10 cellular contexts compared by ENCODE assay signal in the genomic region with DNA sequence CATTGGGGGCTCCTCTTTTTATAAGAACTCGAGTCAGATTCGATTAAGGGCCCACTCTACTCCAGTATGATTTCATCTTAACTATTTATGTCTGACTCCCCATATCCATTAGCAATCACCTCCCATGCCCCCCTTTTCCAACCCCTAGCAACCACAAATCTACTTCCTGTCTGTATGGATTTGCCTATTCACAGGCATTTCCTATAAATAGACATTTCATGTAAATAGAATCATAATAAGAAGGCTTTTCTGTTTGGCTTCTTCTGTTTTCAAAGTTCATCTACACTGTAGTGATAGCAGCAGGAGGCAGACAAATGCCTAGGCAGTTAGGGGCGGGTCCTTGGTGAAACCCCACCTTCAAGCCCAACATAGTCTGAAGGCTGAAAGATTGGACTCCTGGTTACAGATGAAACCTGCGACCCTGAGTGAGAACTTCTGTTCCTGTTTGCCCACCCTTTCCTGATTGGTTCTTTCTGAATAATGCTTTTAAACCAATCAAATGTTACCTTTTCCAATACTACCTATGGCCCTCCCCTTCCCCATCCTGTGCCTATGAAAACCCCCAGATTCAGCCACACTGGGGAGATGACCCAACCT.
A peak's percentile ranks its signal among the peaks of the same experiment; 100 is the strongest.
DNase-seq lines count a peak whose midpoint lies in the region; ATAC-seq, FAIRE-seq and TF ChIP-seq lines count a peak whose summit lies in the region.
"Had no signal": no experiment of that assay in that cellular context is flagged by ENCODE, and none has a peak within 500 bp of the region (broad histone marks: within the 10 kb centered on the region; RNA-seq: fewer than 3 reads in every experiment).

No MANE protein-coding gene starts in this region.

- H3K79me1 ChIP-seq in H1 (ENCODE audit: low read depth, low read length), result no peaks in the 10 kb centered on the region

- H3K9me3 Mint-ChIP-seq in HFFc6, result peaks cover 4% of the 10 kb centered on the region; the same call in 1 of the 2 replicates

- peaks cover 3% of the 10 kb centered on the region; the same call in 1 of the 2 replicates for H3K27me3 Mint-ChIP-seq in HFFc6 (ENCODE audit: insufficient read depth)

- no peak overlapping the region for H2BK15ac ChIP-seq in H1 (ENCODE audit: low read length)

- POLR2A ChIA-PET in H1 (lab: Charles Lee; ENCODE audit: partially characterized antibody), result no interaction called here

- peak overlapping the region; percentile 74 for H3K27ac Mint-ChIP-seq in HFFc6

- TF ChIP-seq RAD21 in H1 (IDR thresholded peaks at IDR 0.05 in 1 of 2, conservative IDR thresholded peaks at IDR 0.05 in 1 of 2; ENCODE audit: low read depth in 2 of 2, low read length in 2 of 2), result no peak

- H3K79me2 ChIP-seq in H1 (ENCODE audit: control insufficient read depth in 1 of 2, insufficient read depth in 2 of 2, low read length in 2 of 2), result no peaks in the 10 kb centered on the region

- FAIRE-seq in H1 (lab: Jason Lieb, UNC), result no peak

- H3K27me3 ChIP-seq in H1 (replicated peaks in 1 of 4; ENCODE audit: control insufficient read depth in 3 of 4, extremely low read depth in 1 of 4, insufficient read depth in 3 of 4, low read length in 3 of 4), result no peaks in the 10 kb centered on the region
- H3K27me3 ChIP-seq: BLaER1 had no signal

- H2BK120ac ChIP-seq in H1 (replicated peaks; ENCODE audit: low read depth, low read length), result no peak overlapping the region

- no peaks in the 10 kb centered on the region for H3K36me3 ChIP-seq in H1 (ENCODE audit: control insufficient read depth in 2 of 4, insufficient read depth in 4 of 4, low read length in 3 of 4)

- no peaks in the 10 kb centered on the region for H3K23me2 ChIP-seq in H1 (ENCODE audit: low read depth, low read length)

- H3K23ac ChIP-seq in H1 (ENCODE audit: insufficient read length), result no peak overlapping the region

- H3K4ac ChIP-seq in H1 (replicated peaks; ENCODE audit: insufficient read length, low read depth, low read length), result no peak overlapping the region

- peaks cover 2 to 3% of the 10 kb centered on the region in 2 experiments; a peak in 1 of 4 replicates for H3K9me3 ChIP-seq in H1 (ENCODE audit: insufficient read depth in 2 of 2, low read depth in 1 of 2, low read length in 1 of 2)

- peak; percentile 66 for DNase-seq in EH (ENCODE audit: low read depth)
- peak; percentile 32 for DNase-seq in HFFc6
- no peak for DNase-seq in H1 (ENCODE audit: low read depth in 1 of 2, low spot score in 2 of 2)
- peak; percentile 44 for DNase-seq in iris pigment epithelial cell (ENCODE audit: low read depth)
- no peak for DNase-seq in NCI-H187 treated with DMSO at 0.1 percent for 48 hours (lab: John Stamatoyannopoulos, UW)
- DNase-seq in NCI-H524 (lab: John Stamatoyannopoulos, UW), result no peak
- DNase-seq: NCI-H1048, SHP77 treated with DMSO at 0.1 percent for 48 hours had no signal

- no peak overlapping the region for H3K4me3 Mint-ChIP-seq in HFFc6

- WGBS in H1 (ENCODE audit: extremely low coverage in 1 of 2, insufficient coverage in 1 of 2, insufficient read length in 1 of 2, insufficient replicate concordance in 2 of 2, low coverage in 1 of 2, low lambda C conversion rate in 2 of 2, missing lambda C conversion rate in 1 of 2), 2 experiments, result 96% methylated on average over 4 of the region's 4 CpGs; no CpG with 5 or more reads in 1 of the 2 experiments

- no peaks in the 10 kb centered on the region for H4K20me1 ChIP-seq in H1 (replicated peaks in 1 of 2; ENCODE audit: control insufficient read depth in 1 of 2, insufficient read depth in 2 of 2, low read length in 2 of 2)
- H4K20me1 ChIP-seq: BLaER1 had no signal

- no peak overlapping the region for H2BK5ac ChIP-seq in H1 (ENCODE audit: low read depth, low read length)

- 0 out of 2 replicates have a peak overlapping the region, but pooled peaks have one; percentile 65 for H2AFZ ChIP-seq in H1 (ENCODE audit: low read length)

- no peak overlapping the region for H4K5ac ChIP-seq in H1 (ENCODE audit: insufficient read length, low read depth, low read length)

- peaks cover 0 to 2% (median 0%) of the 10 kb centered on the region in 4 experiments; a peak in 1 of 7 replicates for H3K4me1 ChIP-seq in H1 (replicated peaks in 1 of 4; ENCODE audit: control insufficient read depth in 3 of 4, insufficient read depth in 4 of 4, low read length in 3 of 4)
- H3K4me1 ChIP-seq: BLaER1 had no signal

- peaks cover 67% of the 10 kb centered on the region for H3K4me1 Mint-ChIP-seq in HFFc6 (ENCODE audit: low read depth)

- no peak for TF ChIP-seq EP300 in H1 (IDR thresholded peaks at IDR 0.05; ENCODE audit: borderline replicate concordance in 1 of 2, low read depth in 2 of 2, low read length in 2 of 2)

- H2BK20ac ChIP-seq in H1 (ENCODE audit: low read length), result no peak overlapping the region

- H3K4me2 ChIP-seq in H1 (ENCODE audit: insufficient read depth in 1 of 2, low read depth in 2 of 2, low read length in 2 of 2), result no peak overlapping the region
- H3K4me2 ChIP-seq: BLaER1 had no signal

- H3K9ac ChIP-seq in H1 (replicated peaks in 1 of 4; ENCODE audit: extremely low read depth in 1 of 4, low read depth in 3 of 4, low read length in 3 of 4), result no peak overlapping the region
- H3K9ac ChIP-seq: BLaER1 had no signal

- H3K18ac ChIP-seq in H1 (ENCODE audit: extremely low read depth, low read length), result no peak overlapping the region

- H4K8ac ChIP-seq in H1 (ENCODE audit: extremely low read depth, insufficient read depth, low read length), result no peak overlapping the region

- no peak overlapping the region for H3K56ac ChIP-seq in H1 (replicated peaks; ENCODE audit: insufficient read length, low read depth, low read length)

- H2BK12ac ChIP-seq in H1 (ENCODE audit: low read depth, low read length), result no peak overlapping the region

- ATAC-seq in GM19455 (IDR thresholded peaks at IDR 0.05; ENCODE audit: unreplicated experiment), result no peak

- no peak overlapping the region for H3K27ac ChIP-seq in H1 (ENCODE audit: low read depth, low read length)
- H3K27ac ChIP-seq: BLaER1 had no signal

- H2AK5ac ChIP-seq in H1 (ENCODE audit: low read depth, low read length), result no peak overlapping the region

- no peak overlapping the region for H3K14ac ChIP-seq in H1 (ENCODE audit: insufficient read length)

- H3K4me3 ChIP-seq in H1 (ENCODE audit: extremely low read depth in 1 of 4, insufficient read depth in 2 of 4, low read depth in 3 of 4, low read length in 4 of 4), result no peak overlapping the region
- H3K4me3 ChIP-seq: BLaER1 had no signal

- TF ChIP-seq POLR2A in H1 (IDR thresholded peaks at IDR 0.05; ENCODE audit: control extremely low read depth in 1 of 2, low read depth in 2 of 2, low read length in 2 of 2), result no peak

- TF ChIP-seq CTCF in HFFc6 (IDR thresholded peaks at IDR 0.05), result no peak
- no peak for TF ChIP-seq CTCF in H1 (IDR thresholded peaks at IDR 0.05; ENCODE audit: control extremely low read depth in 1 of 3, insufficient read depth in 1 of 3, low read depth in 1 of 3, low read length in 3 of 3)

- CTCF ChIA-PET in H1 (lab: Charles Lee; ENCODE audit: partially characterized antibody), result interaction anchor here (1.5 to 1.6 kb wide), 2 partner anchors 17 to 84 kb away, joined by 5 read pairs; no protein-coding TSS in a partner anchor

- no peak overlapping the region for H4K91ac ChIP-seq in H1 (replicated peaks; ENCODE audit: insufficient read length, low read length)

- H3K36me3 Mint-ChIP-seq in HFFc6 (ENCODE audit: low read depth), result no peaks in the 10 kb centered on the region

TF ChIP-seq in H1, 55 proteins besides CTCF, POLR2A, EP300 and RAD21:
- TF ChIP-seq CEBPB (IDR thresholded peaks at IDR 0.05; ENCODE audit: low read depth, low read length) (no peak), TBP (IDR thresholded peaks at IDR 0.05; ENCODE audit: low read depth, low read length) (no peak)

Comparison
In these comparisons a context has a peak if more than half of its experiments do, and no peak if none do; other contexts are left out.
1. DNase-seq: peak in EH (single experiment), HFFc6 (single experiment) and iris pigment epithelial cell (single experiment); none in H1 (0 of 2), NCI-H187 treated with DMSO at 0.1 percent for 48 hours (single experiment) and NCI-H524 (0 of 2).